Comparison of ENCODE assay signal across 8 cellular contexts in the genomic region with DNA sequence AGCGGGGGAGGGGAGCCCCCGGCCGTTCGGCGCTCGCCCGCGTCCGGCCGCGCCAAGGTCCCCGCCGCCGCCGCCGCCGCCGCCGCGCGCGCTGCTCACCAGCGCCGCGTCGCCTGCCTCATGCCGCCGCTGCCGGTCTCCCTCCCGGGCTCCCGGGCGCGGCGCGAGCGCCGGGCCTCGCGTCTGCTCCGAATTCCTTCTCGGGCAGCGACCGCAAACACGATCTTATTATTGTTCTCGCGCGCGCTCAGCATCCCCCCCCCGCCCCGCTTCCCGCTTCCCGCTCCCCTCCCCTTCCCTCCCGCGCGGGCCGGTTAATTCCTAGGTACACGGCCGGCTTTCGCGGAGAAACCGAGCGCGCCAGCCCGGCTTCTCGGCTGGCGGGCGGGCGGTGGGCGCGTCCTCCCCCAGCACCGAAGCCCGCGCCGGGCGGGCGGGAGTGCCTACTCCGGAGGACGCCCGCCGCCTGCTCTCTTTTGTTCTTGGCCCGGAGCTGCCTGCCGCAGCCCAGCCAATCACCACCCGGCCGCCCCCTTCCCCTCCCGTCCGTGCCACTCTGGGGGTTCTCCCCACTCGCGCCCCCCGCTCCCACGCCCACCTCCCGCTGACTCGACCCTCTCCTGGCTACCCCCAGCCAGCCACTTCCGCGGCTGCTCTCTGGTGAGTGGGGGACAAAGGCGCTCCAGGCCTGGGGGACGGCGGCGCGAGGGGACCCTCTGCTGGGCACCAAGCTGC. TPM values are rescaled to one million over a fixed set of nuclear protein-coding genes. Genes with fewer than 3 reads are reported as not detected.
A peak's percentile ranks its signal among the peaks of the same experiment; 100 is the strongest.
DNase-seq lines count a peak whose midpoint lies in the region; ATAC-seq and TF ChIP-seq lines count a peak whose summit lies in the region.

A gene (minus strand): TSS at position 202 of the 735 bp plus-strand sequence. CDS start 409 bp downstream, outside the sequence.

- TF ChIP-seq CTCF in IMR-90 (conservative IDR thresholded peaks at IDR 0.05; ENCODE audit: low read depth, low read length) (no peak), gastrocnemius medialis (IDR thresholded peaks at IDR 0.05 in 4 of 5, conservative IDR thresholded peaks at IDR 0.05 in 1 of 5) (no peak)

- peak within 1 kb of the TSS; percentile 100 for H3K4me2 ChIP-seq in IMR-90 (ENCODE audit: low read depth, low read length)

- peak within 1 kb of the TSS; percentile 92 for H2AFZ ChIP-seq in IMR-90 (replicated peaks; ENCODE audit: low read length, poor library complexity)

- peaks cover 13% of the 10 kb centered on the region for H3K36me3 Mint-ChIP-seq in T-helper 1 cell treated with Interleukin-12 subunit alpha and Interleukin-12 subunit beta and Interleukin-4 antibody, amounts not matched to agents 30 μg/mL and 1 μg/mL, for 36 hours (ENCODE audit: low read depth)
- no peaks in the 10 kb centered on the region for H3K36me3 Mint-ChIP-seq in central memory CD8-positive, alpha-beta T cell (ENCODE audit: insufficient read depth)
- H3K36me3 Mint-ChIP-seq in immature natural killer cell: peaks cover 0 to 3% (median 0%) of the 10 kb centered on the region in 3 donors

- TF ChIP-seq POLR2A in GM18526 (IDR thresholded peaks at IDR 0.05; ENCODE audit: extremely low read depth, insufficient read length) (peak; percentile 51), IMR-90 (IDR thresholded peaks at IDR 0.05; ENCODE audit: low read depth, low read length) (peak; percentile 85), gastrocnemius medialis (IDR thresholded peaks at IDR 0.05) (no peak)

- peak within 1 kb of the TSS; percentile 87 for H3K18ac ChIP-seq in IMR-90 (ENCODE audit: low read depth, low read length)

- H3K27ac Mint-ChIP-seq in T-helper 1 cell treated with Interleukin-12 subunit alpha and Interleukin-12 subunit beta and Interleukin-4 antibody, amounts not matched to agents 30 μg/mL and 1 μg/mL, for 36 hours: peak within 1 kb of the TSS; percentile 91
- H3K27ac Mint-ChIP-seq in central memory CD8-positive, alpha-beta T cell (ENCODE audit: low read depth): no peak within 1 kb of the TSS
- H3K27ac Mint-ChIP-seq in immature natural killer cell: peak within 1 kb of the TSS; percentile 72 to 92 (median 86)

- dilution Hi-C loops in IMR-90 (cut with HindIII; ENCODE audit: low sequenced_read_pairs, unreplicated experiment): no loop called here

- H3K4me1 Mint-ChIP-seq in T-helper 1 cell treated with Interleukin-12 subunit alpha and Interleukin-12 subunit beta and Interleukin-4 antibody, amounts not matched to agents 30 μg/mL and 1 μg/mL, for 36 hours (ENCODE audit: low read depth): peaks cover 18% of the 10 kb centered on the region
- peaks cover 5% of the 10 kb centered on the region for H3K4me1 Mint-ChIP-seq in central memory CD8-positive, alpha-beta T cell
- H3K4me1 Mint-ChIP-seq in immature natural killer cell: peaks cover 9 to 10% of the 10 kb centered on the region in 2 donors

- in situ Hi-C loops in IMR-90 (cut with MboI; ENCODE audit: low sequenced_read_pairs): no loop called here
- in situ Hi-C loops in gastrocnemius medialis (cut with MboI; ENCODE audit: low sequenced_read_pairs in 4 of 4): no loop called here

- no TSS peak for BruUV-seq in IMR-90 (replicated peaks; lab: Mats Ljungman, UMichigan)

- peak within 1 kb of the TSS; percentile 30 to 78; a peak in 3 of 4 replicates for H4K8ac ChIP-seq in IMR-90 (ENCODE audit: low read depth in 2 of 2, low read length in 2 of 2)

- H3K56ac ChIP-seq in IMR-90 (ENCODE audit: extremely low read depth, insufficient read depth, low read length): peak within 1 kb of the TSS; percentile 86

- peaks cover 8% of the 10 kb centered on the region for H3K4me1 ChIP-seq in IMR-90 (ENCODE audit: control insufficient read depth, insufficient read depth, low read length)
- H3K4me1 ChIP-seq in gastrocnemius medialis: peaks cover 7 to 9% of the 10 kb centered on the region in 2 donors

- peak within 1 kb of the TSS; percentile 59 for H4K91ac ChIP-seq in IMR-90 (ENCODE audit: insufficient read depth, low read depth, low read length)

- peak within 1 kb of the TSS; percentile 93 for H3K14ac ChIP-seq in IMR-90 (replicated peaks; ENCODE audit: low read depth, low read length)

- H3K4me3 Mint-ChIP-seq in T-helper 1 cell treated with Interleukin-12 subunit alpha and Interleukin-12 subunit beta and Interleukin-4 antibody, amounts not matched to agents 30 μg/mL and 1 μg/mL, for 36 hours: peak within 1 kb of the TSS; percentile 96
- peak within 1 kb of the TSS; percentile 79 for H3K4me3 Mint-ChIP-seq in central memory CD8-positive, alpha-beta T cell
- H3K4me3 Mint-ChIP-seq in immature natural killer cell: peak within 1 kb of the TSS; percentile 94 to 98 (median 95)

- POLR2A ChIA-PET in IMR-90 (lab: Charles Lee; ENCODE audit: unreplicated experiment): interaction anchor here (0.6 kb wide), 1 partner anchor 11 kb away, joined by 3 read pairs; no protein-coding TSS in a partner anchor

- H3K9me1 ChIP-seq in IMR-90 (ENCODE audit: insufficient read depth, low read length): 0 out of 2 replicates have a peak, but pooled peaks cover 3% of the 10 kb centered on the region

- H2BK5ac ChIP-seq in IMR-90 (ENCODE audit: low read depth, low read length, poor library complexity, severe bottlenecking): peak within 1 kb of the TSS; percentile 80

- peak within 1 kb of the TSS; percentile 84 for H3K27ac ChIP-seq in IMR-90 (ENCODE audit: insufficient read depth, low read length)
- peak within 1 kb of the TSS; percentile 65 to 79 (median 76) for H3K27ac ChIP-seq in gastrocnemius medialis

- H2AK5ac ChIP-seq in IMR-90 (ENCODE audit: low read depth, low read length): peak within 1 kb of the TSS; percentile 72

- CTCF ChIA-PET in IMR-90 (lab: Yijun Ruan, JAX): no interaction called here

- DNase-seq in AG08396 (ENCODE audit: low spot score) (peak; percentile 82), IMR-90 (peak; percentile 39), immature natural killer cell (peak; percentile 35 to 46 (median 43)), gastrocnemius medialis (peak; percentile 17 to 31), DMS153 treated with DMSO at 0.1 percent for 48 hours (lab: John Stamatoyannopoulos, UW; ENCODE audit: unreplicated experiment) (no peak)
- DNase-seq in central memory CD8-positive, alpha-beta T cell (ENCODE audit: low spot score in 2 of 2): no peak

- no peaks in the 10 kb centered on the region for H3K27me3 ChIP-seq in IMR-90 (ENCODE audit: control insufficient read depth, insufficient read depth, low read length)
- H3K27me3 ChIP-seq in gastrocnemius medialis: peaks cover 10 to 27% (median 23%) of the 10 kb centered on the region in 3 donors

- H3K23ac ChIP-seq in IMR-90 (ENCODE audit: low read depth, low read length): peak within 1 kb of the TSS; percentile 100

- H3K36me3 ChIP-seq in IMR-90 (ENCODE audit: control insufficient read depth, insufficient read depth, low read length) (no peaks in the 10 kb centered on the region), gastrocnemius medialis (no peaks in the 10 kb centered on the region)

- WGBS in IMR-90 (ENCODE audit: extremely low coverage in 2 of 2, insufficient read length in 1 of 2), 2 experiments: 0% methylated on average over 15 of the region's 99 CpGs; no CpG with 5 or more reads in 1 of the 2 experiments

- H2BK120ac ChIP-seq in IMR-90 (ENCODE audit: low read depth, low read length): peak within 1 kb of the TSS; percentile 57

- peak within 1 kb of the TSS; percentile 92 for H3K9ac ChIP-seq in IMR-90 (ENCODE audit: low read depth, low read length)

- H2BK20ac ChIP-seq in IMR-90 (ENCODE audit: low read depth, low read length): no peak within 1 kb of the TSS

- H4K5ac ChIP-seq in IMR-90 (ENCODE audit: low read depth, low read length): peak within 1 kb of the TSS; percentile 69

- no peaks in the 10 kb centered on the region for H3K9me3 Mint-ChIP-seq in T-helper 1 cell treated with Interleukin-12 subunit alpha and Interleukin-12 subunit beta and Interleukin-4 antibody, amounts not matched to agents 30 μg/mL and 1 μg/mL, for 36 hours
- H3K9me3 Mint-ChIP-seq in central memory CD8-positive, alpha-beta T cell: no peaks in the 10 kb centered on the region
- H3K9me3 Mint-ChIP-seq in immature natural killer cell: no peaks in the 10 kb centered on the region

- peak; percentile 11; the same call in 1 of the 2 replicates for TF ChIP-seq RAD21 in IMR-90 (IDR thresholded peaks at IDR 0.05; ENCODE audit: low read length)

- H3K4ac ChIP-seq in IMR-90 (ENCODE audit: low read depth, low read length): peak within 1 kb of the TSS; percentile 85

- intact Hi-C loops in IMR-90 (cut with micrococcal nuclease): loop anchor here (1.0 to 10.0 kb wide), 5 partner anchors 95 to 637 kb away; a partner anchor contains a TSS
- intact Hi-C loops in gastrocnemius medialis (cut with DNase I; ENCODE audit: low total_unique reads): loop anchor here (5.0 kb wide), 1 partner anchor 195 kb away; a partner anchor contains a TSS

- H2BK15ac ChIP-seq in IMR-90 (ENCODE audit: low read depth, low read length): peak within 1 kb of the TSS; percentile 15; the same call in 1 of the 3 replicates

- ATAC-seq in IMR-90 (ENCODE audit: low read depth) (peak; percentile 63), gastrocnemius medialis (peak; percentile 61 to 67)
- no peak for ATAC-seq in central memory CD8-positive, alpha-beta T cell (replicated peaks; ENCODE audit: extremely low read depth, poor library complexity, severe bottlenecking)

- H3K4me3 ChIP-seq in IMR-90 (ENCODE audit: insufficient read depth, low read depth, low read length): peak within 1 kb of the TSS; percentile 97
- peak within 1 kb of the TSS; percentile 65 to 91 (median 75) for H3K4me3 ChIP-seq in gastrocnemius medialis

- peaks cover 4% of the 10 kb centered on the region; the same call in 1 of the 2 replicates for H4K20me1 ChIP-seq in IMR-90 (ENCODE audit: insufficient read depth, low read length)

- H3K27me3 Mint-ChIP-seq in T-helper 1 cell treated with Interleukin-12 subunit alpha and Interleukin-12 subunit beta and Interleukin-4 antibody, amounts not matched to agents 30 μg/mL and 1 μg/mL, for 36 hours (ENCODE audit: low read depth): peaks cover 42% of the 10 kb centered on the region
- peaks cover 35% of the 10 kb centered on the region for H3K27me3 Mint-ChIP-seq in central memory CD8-positive, alpha-beta T cell
- H3K27me3 Mint-ChIP-seq in immature natural killer cell (ENCODE audit: low read depth in 3 of 3): peaks cover 0 to 6% (median 5%) of the 10 kb centered on the region in 3 donors

- H2AK9ac ChIP-seq in IMR-90 (replicated peaks; ENCODE audit: low read depth, low read length, poor library complexity): peak within 1 kb of the TSS; percentile 96

- H3K79me1 ChIP-seq in IMR-90 (ENCODE audit: low read depth in 1 of 2, low read length in 2 of 2): peaks cover 0 to 19% of the 10 kb centered on the region in 2 experiments; a peak in 2 of 4 replicates

- H3K9me3 ChIP-seq in IMR-90 (ENCODE audit: control insufficient read depth, insufficient read depth, low read length) (no peaks in the 10 kb centered on the region), gastrocnemius medialis (no peaks in the 10 kb centered on the region)

RNA-seq across cellular contexts. Expression of the gene that starts here (rescaled TPM):
- total RNA-seq in IMR-90 (2012; rRNA removed): 9.5 and 31.4 TPM in 2 replicates
- 18.1 and 19.6 TPM in 2 replicates for polyA plus RNA-seq in IMR-90 (2012; rRNA removed)
- 1.4 and 2.0 TPM in 2 replicates for polyA plus RNA-seq in IMR-90 (2012; cell fraction: cytosol; rRNA removed)
- 1.0 and 5.2 TPM in 2 replicates for polyA plus RNA-seq in IMR-90 (2012; cell fraction: nucleus; rRNA removed; ENCODE audit: low replicate concordance)
- 10 to 100 TPM in 2 of 3 donors, 1 to 10 TPM in 1; 6.8 to 21.6 (median 10.6) TPM for polyA plus RNA-seq in immature natural killer cell
- total RNA-seq in gastrocnemius medialis: 1 to 10 TPM in 3 of 4 donors, under 1 TPM in 1; 1.00 to 7.1 (median 4.1) TPM

Comparison
In these comparisons a context has a peak if more than half of its experiments do, and no peak if none do; other contexts are left out.
1. DNase-seq: peak in AG08396 (single experiment), IMR-90 (single experiment), immature natural killer cell (3 of 3) and gastrocnemius medialis (2 of 2); none in central memory CD8-positive, alpha-beta T cell (0 of 2) and DMS153 treated with DMSO at 0.1 percent for 48 hours (single experiment).
2. POLR2A ChIP-seq: peak in GM18526 (single experiment) and IMR-90 (single experiment); none in gastrocnemius medialis (0 of 2).
3. Peak in every context shown above with its lines, with median percentiles within 50 percentile points of each other: H3K4me3 Mint-ChIP-seq.